In genomic region chr15:45402162-45402954, GRCh38 we compare ENCODE assay signal across 1 cellular context.
TF ChIP-seq lines count a peak whose summit lies in the region.

No MANE protein-coding gene starts in this region.

TF ChIP-seq in K562, 482 proteins besides CTCF, POLR2A, EP300 and RAD21 (continued from another document and continues in another):
- TF ChIP-seq, protein P1, sequence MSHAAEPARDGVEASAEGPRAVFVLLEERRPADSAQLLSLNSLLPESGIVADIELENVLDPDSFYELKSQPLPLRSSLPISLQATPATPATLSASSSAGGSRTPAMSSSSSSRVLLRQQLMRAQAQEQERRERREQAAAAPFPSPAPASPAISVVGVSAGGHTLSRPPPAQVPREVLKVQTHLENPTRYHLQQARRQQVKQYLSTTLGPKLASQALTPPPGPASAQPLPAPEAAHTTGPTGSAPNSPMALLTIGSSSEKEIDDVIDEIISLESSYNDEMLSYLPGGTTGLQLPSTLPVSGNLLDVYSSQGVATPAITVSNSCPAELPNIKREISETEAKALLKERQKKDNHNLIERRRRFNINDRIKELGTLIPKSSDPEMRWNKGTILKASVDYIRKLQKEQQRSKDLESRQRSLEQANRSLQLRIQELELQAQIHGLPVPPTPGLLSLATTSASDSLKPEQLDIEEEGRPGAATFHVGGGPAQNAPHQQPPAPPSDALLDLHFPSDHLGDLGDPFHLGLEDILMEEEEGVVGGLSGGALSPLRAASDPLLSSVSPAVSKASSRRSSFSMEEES (CRISPR knock-in tag; IDR thresholded peaks at IDR 0.05): no peak
- TF ChIP-seq GTF2F1 (IDR thresholded peaks at IDR 0.05; ENCODE audit: low read depth, low read length) (peak; percentile 64; the same call in 1 of the 2 replicates), GATAD2A (IDR thresholded peaks at IDR 0.05) (no peak), MAFG (tag; conservative IDR thresholded peaks at IDR 0.05) (no peak), TEAD2 (tag; IDR thresholded peaks at IDR 0.05) (no peak), MECOM (CRISPR knock-in tag; IDR thresholded peaks at IDR 0.05) (no peak), NEUROD1 (IDR thresholded peaks at IDR 0.05; ENCODE audit: borderline replicate concordance, low read depth, low read length, partially characterized antibody) (peak; percentile 8), BDP1 (IDR thresholded peaks at IDR 0.05; ENCODE audit: insufficient read depth, insufficient read length) (no peak), ELF4 (CRISPR knock-in tag; IDR thresholded peaks at IDR 0.05) (peak; percentile 17; the same call in 1 of the 2 replicates), NCOA4 (IDR thresholded peaks at IDR 0.05; ENCODE audit: partially characterized antibody) (no peak), ZBTB8A (IDR thresholded peaks at IDR 0.05; ENCODE audit: partially characterized antibody) (no peak), ZNF830 (CRISPR knock-in tag; IDR thresholded peaks at IDR 0.05) (no peak), RFX5 (IDR thresholded peaks at IDR 0.05; ENCODE audit: low read depth, low read length) (no peak), RBM14 (IDR thresholded peaks at IDR 0.05; ENCODE audit: borderline replicate concordance, insufficient read depth, low read depth, low read length) (no peak), GATA2 (CRISPR knock-in tag; IDR thresholded peaks at IDR 0.05) (no peak), SRSF3 (IDR thresholded peaks at IDR 0.05; ENCODE audit: insufficient read depth, low read length) (no peak), NFE2L1 (tag; IDR thresholded peaks at IDR 0.05; ENCODE audit: borderline replicate concordance, low read depth) (no peak), POLR2G (IDR thresholded peaks at IDR 0.05; ENCODE audit: low read depth, low read length) (peak; percentile 87), JUND (IDR thresholded peaks at IDR 0.05; ENCODE audit: borderline replicate concordance, low read depth, low read length) (peak; percentile 53; the same call in 1 of the 2 replicates), JUND (tag; IDR thresholded peaks at IDR 0.05; ENCODE audit: borderline replicate concordance, low read depth, low read length) (peak; percentile 29; the same call in 1 of the 3 replicates), STAT5A (IDR thresholded peaks at IDR 0.05; ENCODE audit: borderline replicate concordance, low read length) (no peak), HNRNPH1 (optimal IDR thresholded peaks at IDR 0.05; ENCODE audit: low read depth, low read length) (no peak), BACH1 (tag; IDR thresholded peaks at IDR 0.05) (no peak), SP2 (IDR thresholded peaks at IDR 0.05; ENCODE audit: extremely low read depth, low read depth, low read length, poor library complexity, severe bottlenecking) (peak; percentile 81), ETV1 (tag; conservative IDR thresholded peaks at IDR 0.05; ENCODE audit: low read depth) (no peak), BCL6 (CRISPR knock-in tag; IDR thresholded peaks at IDR 0.05) (no peak), ZBED1 (IDR thresholded peaks at IDR 0.05) (no peak)
- TF ChIP-seq, protein P2, sequence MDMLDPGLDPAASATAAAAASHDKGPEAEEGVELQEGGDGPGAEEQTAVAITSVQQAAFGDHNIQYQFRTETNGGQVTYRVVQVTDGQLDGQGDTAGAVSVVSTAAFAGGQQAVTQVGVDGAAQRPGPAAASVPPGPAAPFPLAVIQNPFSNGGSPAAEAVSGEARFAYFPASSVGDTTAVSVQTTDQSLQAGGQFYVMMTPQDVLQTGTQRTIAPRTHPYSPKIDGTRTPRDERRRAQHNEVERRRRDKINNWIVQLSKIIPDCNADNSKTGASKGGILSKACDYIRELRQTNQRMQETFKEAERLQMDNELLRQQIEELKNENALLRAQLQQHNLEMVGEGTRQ (CRISPR knock-in tag; IDR thresholded peaks at IDR 0.05): peak; percentile 37; the same call in 1 of the 2 replicates
- TF ChIP-seq, protein P3, sequence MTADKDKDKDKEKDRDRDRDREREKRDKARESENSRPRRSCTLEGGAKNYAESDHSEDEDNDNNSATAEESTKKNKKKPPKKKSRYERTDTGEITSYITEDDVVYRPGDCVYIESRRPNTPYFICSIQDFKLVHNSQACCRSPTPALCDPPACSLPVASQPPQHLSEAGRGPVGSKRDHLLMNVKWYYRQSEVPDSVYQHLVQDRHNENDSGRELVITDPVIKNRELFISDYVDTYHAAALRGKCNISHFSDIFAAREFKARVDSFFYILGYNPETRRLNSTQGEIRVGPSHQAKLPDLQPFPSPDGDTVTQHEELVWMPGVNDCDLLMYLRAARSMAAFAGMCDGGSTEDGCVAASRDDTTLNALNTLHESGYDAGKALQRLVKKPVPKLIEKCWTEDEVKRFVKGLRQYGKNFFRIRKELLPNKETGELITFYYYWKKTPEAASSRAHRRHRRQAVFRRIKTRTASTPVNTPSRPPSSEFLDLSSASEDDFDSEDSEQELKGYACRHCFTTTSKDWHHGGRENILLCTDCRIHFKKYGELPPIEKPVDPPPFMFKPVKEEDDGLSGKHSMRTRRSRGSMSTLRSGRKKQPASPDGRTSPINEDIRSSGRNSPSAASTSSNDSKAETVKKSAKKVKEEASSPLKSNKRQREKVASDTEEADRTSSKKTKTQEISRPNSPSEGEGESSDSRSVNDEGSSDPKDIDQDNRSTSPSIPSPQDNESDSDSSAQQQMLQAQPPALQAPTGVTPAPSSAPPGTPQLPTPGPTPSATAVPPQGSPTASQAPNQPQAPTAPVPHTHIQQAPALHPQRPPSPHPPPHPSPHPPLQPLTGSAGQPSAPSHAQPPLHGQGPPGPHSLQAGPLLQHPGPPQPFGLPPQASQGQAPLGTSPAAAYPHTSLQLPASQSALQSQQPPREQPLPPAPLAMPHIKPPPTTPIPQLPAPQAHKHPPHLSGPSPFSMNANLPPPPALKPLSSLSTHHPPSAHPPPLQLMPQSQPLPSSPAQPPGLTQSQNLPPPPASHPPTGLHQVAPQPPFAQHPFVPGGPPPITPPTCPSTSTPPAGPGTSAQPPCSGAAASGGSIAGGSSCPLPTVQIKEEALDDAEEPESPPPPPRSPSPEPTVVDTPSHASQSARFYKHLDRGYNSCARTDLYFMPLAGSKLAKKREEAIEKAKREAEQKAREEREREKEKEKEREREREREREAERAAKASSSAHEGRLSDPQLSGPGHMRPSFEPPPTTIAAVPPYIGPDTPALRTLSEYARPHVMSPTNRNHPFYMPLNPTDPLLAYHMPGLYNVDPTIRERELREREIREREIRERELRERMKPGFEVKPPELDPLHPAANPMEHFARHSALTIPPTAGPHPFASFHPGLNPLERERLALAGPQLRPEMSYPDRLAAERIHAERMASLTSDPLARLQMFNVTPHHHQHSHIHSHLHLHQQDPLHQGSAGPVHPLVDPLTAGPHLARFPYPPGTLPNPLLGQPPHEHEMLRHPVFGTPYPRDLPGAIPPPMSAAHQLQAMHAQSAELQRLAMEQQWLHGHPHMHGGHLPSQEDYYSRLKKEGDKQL (CRISPR knock-in tag; IDR thresholded peaks at IDR 0.05; ENCODE audit: borderline replicate concordance): no peak
- TF ChIP-seq, protein P4, sequence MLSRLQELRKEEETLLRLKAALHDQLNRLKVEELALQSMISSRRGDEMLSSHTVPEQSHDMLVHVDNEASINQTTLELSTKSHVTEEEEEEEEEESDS (CRISPR knock-in tag; IDR thresholded peaks at IDR 0.05): no peak
- TF ChIP-seq, protein P5, sequence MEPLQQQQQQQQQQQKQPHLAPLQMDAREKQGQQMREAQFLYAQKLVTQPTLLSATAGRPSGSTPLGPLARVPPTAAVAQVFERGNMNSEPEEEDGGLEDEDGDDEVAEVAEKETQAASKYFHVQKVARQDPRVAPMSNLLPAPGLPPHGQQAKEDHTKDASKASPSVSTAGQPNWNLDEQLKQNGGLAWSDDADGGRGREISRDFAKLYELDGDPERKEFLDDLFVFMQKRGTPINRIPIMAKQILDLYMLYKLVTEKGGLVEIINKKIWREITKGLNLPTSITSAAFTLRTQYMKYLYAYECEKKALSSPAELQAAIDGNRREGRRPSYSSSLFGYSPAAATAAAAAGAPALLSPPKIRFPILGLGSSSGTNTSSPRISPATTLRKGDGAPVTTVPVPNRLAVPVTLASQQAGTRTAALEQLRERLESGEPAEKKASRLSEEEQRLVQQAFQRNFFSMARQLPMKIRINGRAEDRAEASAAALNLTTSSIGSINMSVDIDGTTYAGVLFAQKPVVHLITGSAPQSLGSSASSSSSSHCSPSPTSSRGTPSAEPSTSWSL (CRISPR knock-in tag; IDR thresholded peaks at IDR 0.05; ENCODE audit: borderline replicate concordance): no peak
- TF ChIP-seq, protein P6, sequence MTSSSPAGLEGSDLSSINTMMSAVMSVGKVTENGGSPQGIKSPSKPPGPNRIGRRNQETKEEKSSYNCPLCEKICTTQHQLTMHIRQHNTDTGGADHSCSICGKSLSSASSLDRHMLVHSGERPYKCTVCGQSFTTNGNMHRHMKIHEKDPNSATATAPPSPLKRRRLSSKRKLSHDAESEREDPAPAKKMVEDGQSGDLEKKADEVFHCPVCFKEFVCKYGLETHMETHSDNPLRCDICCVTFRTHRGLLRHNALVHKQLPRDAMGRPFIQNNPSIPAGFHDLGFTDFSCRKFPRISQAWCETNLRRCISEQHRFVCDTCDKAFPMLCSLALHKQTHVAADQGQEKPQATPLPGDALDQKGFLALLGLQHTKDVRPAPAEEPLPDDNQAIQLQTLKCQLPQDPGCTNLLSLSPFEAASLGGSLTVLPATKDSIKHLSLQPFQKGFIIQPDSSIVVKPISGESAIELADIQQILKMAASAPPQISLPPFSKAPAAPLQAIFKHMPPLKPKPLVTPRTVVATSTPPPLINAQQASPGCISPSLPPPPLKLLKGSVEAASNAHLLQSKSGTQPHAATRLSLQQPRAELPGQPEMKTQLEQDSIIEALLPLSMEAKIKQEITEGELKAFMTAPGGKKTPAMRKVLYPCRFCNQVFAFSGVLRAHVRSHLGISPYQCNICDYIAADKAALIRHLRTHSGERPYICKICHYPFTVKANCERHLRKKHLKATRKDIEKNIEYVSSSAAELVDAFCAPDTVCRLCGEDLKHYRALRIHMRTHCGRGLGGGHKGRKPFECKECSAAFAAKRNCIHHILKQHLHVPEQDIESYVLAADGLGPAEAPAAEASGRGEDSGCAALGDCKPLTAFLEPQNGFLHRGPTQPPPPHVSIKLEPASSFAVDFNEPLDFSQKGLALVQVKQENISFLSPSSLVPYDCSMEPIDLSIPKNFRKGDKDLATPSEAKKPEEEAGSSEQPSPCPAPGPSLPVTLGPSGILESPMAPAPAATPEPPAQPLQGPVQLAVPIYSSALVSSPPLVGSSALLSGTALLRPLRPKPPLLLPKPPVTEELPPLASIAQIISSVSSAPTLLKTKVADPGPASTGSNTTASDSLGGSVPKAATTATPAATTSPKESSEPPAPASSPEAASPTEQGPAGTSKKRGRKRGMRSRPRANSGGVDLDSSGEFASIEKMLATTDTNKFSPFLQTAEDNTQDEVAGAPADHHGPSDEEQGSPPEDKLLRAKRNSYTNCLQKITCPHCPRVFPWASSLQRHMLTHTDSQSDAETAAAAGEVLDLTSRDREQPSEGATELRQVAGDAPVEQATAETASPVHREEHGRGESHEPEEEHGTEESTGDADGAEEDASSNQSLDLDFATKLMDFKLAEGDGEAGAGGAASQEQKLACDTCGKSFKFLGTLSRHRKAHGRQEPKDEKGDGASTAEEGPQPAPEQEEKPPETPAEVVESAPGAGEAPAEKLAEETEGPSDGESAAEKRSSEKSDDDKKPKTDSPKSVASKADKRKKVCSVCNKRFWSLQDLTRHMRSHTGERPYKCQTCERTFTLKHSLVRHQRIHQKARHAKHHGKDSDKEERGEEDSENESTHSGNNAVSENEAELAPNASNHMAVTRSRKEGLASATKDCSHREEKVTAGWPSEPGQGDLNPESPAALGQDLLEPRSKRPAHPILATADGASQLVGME (CRISPR knock-in tag; IDR thresholded peaks at IDR 0.05): no peak
- TF ChIP-seq, protein P7, sequence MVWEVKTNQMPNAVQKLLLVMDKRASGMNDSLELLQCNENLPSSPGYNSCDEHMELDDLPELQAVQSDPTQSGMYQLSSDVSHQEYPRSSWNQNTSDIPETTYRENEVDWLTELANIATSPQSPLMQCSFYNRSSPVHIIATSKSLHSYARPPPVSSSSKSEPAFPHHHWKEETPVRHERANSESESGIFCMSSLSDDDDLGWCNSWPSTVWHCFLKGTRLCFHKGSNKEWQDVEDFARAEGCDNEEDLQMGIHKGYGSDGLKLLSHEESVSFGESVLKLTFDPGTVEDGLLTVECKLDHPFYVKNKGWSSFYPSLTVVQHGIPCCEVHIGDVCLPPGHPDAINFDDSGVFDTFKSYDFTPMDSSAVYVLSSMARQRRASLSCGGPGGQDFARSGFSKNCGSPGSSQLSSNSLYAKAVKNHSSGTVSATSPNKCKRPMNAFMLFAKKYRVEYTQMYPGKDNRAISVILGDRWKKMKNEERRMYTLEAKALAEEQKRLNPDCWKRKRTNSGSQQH (CRISPR knock-in tag; IDR thresholded peaks at IDR 0.05): no peak
- TF ChIP-seq, protein P8, sequence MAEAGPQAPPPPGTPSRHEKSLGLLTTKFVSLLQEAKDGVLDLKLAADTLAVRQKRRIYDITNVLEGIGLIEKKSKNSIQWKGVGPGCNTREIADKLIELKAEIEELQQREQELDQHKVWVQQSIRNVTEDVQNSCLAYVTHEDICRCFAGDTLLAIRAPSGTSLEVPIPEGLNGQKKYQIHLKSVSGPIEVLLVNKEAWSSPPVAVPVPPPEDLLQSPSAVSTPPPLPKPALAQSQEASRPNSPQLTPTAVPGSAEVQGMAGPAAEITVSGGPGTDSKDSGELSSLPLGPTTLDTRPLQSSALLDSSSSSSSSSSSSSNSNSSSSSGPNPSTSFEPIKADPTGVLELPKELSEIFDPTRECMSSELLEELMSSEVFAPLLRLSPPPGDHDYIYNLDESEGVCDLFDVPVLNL (CRISPR knock-in tag; IDR thresholded peaks at IDR 0.05; ENCODE audit: low read depth): 0 out of 2 replicates have a peak, but pooled peaks have one; percentile 8
- TF ChIP-seq, protein P9, sequence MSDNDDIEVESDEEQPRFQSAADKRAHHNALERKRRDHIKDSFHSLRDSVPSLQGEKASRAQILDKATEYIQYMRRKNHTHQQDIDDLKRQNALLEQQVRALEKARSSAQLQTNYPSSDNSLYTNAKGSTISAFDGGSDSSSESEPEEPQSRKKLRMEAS (CRISPR knock-in tag; IDR thresholded peaks at IDR 0.05): peak; percentile 57
